14 cellular contexts compared by ENCODE assay signal in genomic region chr2:36528274-36528673, GRCh38.
DNase-seq lines count a peak whose midpoint lies in the region; ATAC-seq, FAIRE-seq and TF ChIP-seq lines count a peak whose summit lies in the region.
"Had no signal": no experiment of that assay in that cellular context is flagged by ENCODE, and none has a peak within 500 bp of the region (broad histone marks: within the 10 kb centered on the region; RNA-seq: fewer than 3 reads in every experiment).

No MANE protein-coding gene starts in this region.

- intact Hi-C loops in heart right ventricle (cut with DNase I) (no loop called here), pancreas (cut with DNase I) (no loop called here)

- TF ChIP-seq CTCF in HFFc6 (IDR thresholded peaks at IDR 0.05) (no peak), heart right ventricle (IDR thresholded peaks at IDR 0.05) (no peak), pancreas (IDR thresholded peaks at IDR 0.05) (no peak)

- H3K4me1 Mint-ChIP-seq in HFFc6 (ENCODE audit: low read depth), result peaks cover 88% of the 10 kb centered on the region
- H3K4me1 Mint-ChIP-seq in stimulated activated effector memory CD8-positive, alpha-beta T cell treated with anti-CD3 and anti-CD28 coated beads, Interleukin-12 subunit alpha, Interleukin-12 subunit beta, amount 100 ng/mL, for 72 hours, result peaks cover 9% of the 10 kb centered on the region

- H3K36me3 ChIP-seq in heart right ventricle, result peaks cover 0 to 47% (median 2%) of the 10 kb centered on the region in 9 donors
- peaks cover 0 to 3% (median 0%) of the 10 kb centered on the region in 3 donors for H3K36me3 ChIP-seq in pancreas

- FAIRE-seq in pancreas (lab: Jason Lieb, UNC), result no peak

- H3K27ac ChIP-seq in heart right ventricle (no peak overlapping the region), pancreas (no peak overlapping the region)

- H3K9me3 ChIP-seq in heart right ventricle (no peaks in the 10 kb centered on the region), pancreas (no peaks in the 10 kb centered on the region)

- H3K36me3 Mint-ChIP-seq in HFFc6 (ENCODE audit: low read depth), result peaks cover 95% of the 10 kb centered on the region
- H3K36me3 Mint-ChIP-seq in stimulated activated effector memory CD8-positive, alpha-beta T cell treated with anti-CD3 and anti-CD28 coated beads, Interleukin-12 subunit alpha, Interleukin-12 subunit beta, amount 100 ng/mL, for 72 hours, result peaks cover 31% of the 10 kb centered on the region

- no peak overlapping the region for H3K4me3 ChIP-seq in heart right ventricle
- H3K4me3 ChIP-seq in pancreas, result no peak overlapping the region

- H3K4me1 ChIP-seq in heart right ventricle, result peaks cover 4 to 44% (median 20%) of the 10 kb centered on the region in 9 donors
- no peaks in the 10 kb centered on the region for H3K4me1 ChIP-seq in pancreas

- peak overlapping the region; percentile 35; the same call in 1 of the 2 replicates for H3K4me3 Mint-ChIP-seq in HFFc6
- H3K4me3 Mint-ChIP-seq in stimulated activated effector memory CD8-positive, alpha-beta T cell treated with anti-CD3 and anti-CD28 coated beads, Interleukin-12 subunit alpha, Interleukin-12 subunit beta, amount 100 ng/mL, for 72 hours, result no peak overlapping the region
- H3K4me3 Mint-ChIP-seq: naive B cell had no signal

- peaks cover 4% of the 10 kb centered on the region; the same call in 1 of the 2 replicates for H3K9me3 Mint-ChIP-seq in HFFc6
- no peaks in the 10 kb centered on the region for H3K9me3 Mint-ChIP-seq in stimulated activated effector memory CD8-positive, alpha-beta T cell treated with anti-CD3 and anti-CD28 coated beads, Interleukin-12 subunit alpha, Interleukin-12 subunit beta, amount 100 ng/mL, for 72 hours
- H3K9me3 Mint-ChIP-seq: naive B cell had no signal

- H3K27me3 ChIP-seq in heart right ventricle (no peaks in the 10 kb centered on the region), pancreas (no peaks in the 10 kb centered on the region)

- ATAC-seq in GM19035 (IDR thresholded peaks at IDR 0.05; ENCODE audit: unreplicated experiment) (peak; percentile 77), HG03354 (IDR thresholded peaks at IDR 0.05; ENCODE audit: poor library complexity, severe bottlenecking, unreplicated experiment) (peak; percentile 73), heart right ventricle (no peak), pancreas (no peak)
- ATAC-seq in stimulated activated effector memory CD8-positive, alpha-beta T cell treated with anti-CD3 and anti-CD28 coated beads, Interleukin-12 subunit alpha, Interleukin-12 subunit beta, amount 100 ng/mL, for 72 hours, result peak; percentile 42
- ATAC-seq: stimulated activated naive CD8-positive, alpha-beta T cell treated with anti-CD3 and anti-CD28 coated beads, Interleukin-15, Interleukin-2, amounts not matched to agents 100 U/mL and 50 U/mL, for 24 hours had no signal

- peak overlapping the region; percentile 83 for H3K27ac Mint-ChIP-seq in HFFc6
- H3K27ac Mint-ChIP-seq in stimulated activated effector memory CD8-positive, alpha-beta T cell treated with anti-CD3 and anti-CD28 coated beads, Interleukin-12 subunit alpha, Interleukin-12 subunit beta, amount 100 ng/mL, for 72 hours, result no peak overlapping the region
- H3K27ac Mint-ChIP-seq: naive B cell had no signal

- DNase-seq in HFFc6 (no peak), NCI-H128 (lab: John Stamatoyannopoulos, UW; ENCODE audit: unreplicated experiment) (no peak), heart right ventricle (no peak), DMS53 treated with DMSO at 0.1 percent for 48 hours (lab: John Stamatoyannopoulos, UW; ENCODE audit: unreplicated experiment) (no peak), pancreas (no peak)
- no peak for DNase-seq in stimulated activated effector memory CD8-positive, alpha-beta T cell treated with anti-CD3 and anti-CD28 coated beads, Interleukin-12 subunit alpha, Interleukin-12 subunit beta, amount 100 ng/mL, for 72 hours (ENCODE audit: low spot score in 2 of 2)
- DNase-seq: anterior cingulate cortex; naive B cell; NCI-H774; stimulated activated CD4-positive, alpha-beta T cell treated with anti-CD3 and anti-CD28 coated beads, Interleukin-15, amount 100 ng/mL, for 24 hours; stimulated activated naive CD8-positive, alpha-beta T cell treated with anti-CD3 and anti-CD28 coated beads, Interleukin-15, Interleukin-2, amounts not matched to agents 100 U/mL and 50 U/mL, for 24 hours; SW 1271 had no signal

- 91 to 92% methylated on average over 4 of the region's 4 CpGs for WGBS in heart right ventricle, 2 donors
- WGBS in pancreas, 2 donors, result 79 to 83% methylated on average over 4 of the region's 4 CpGs

- peaks cover 64% of the 10 kb centered on the region for H3K27me3 Mint-ChIP-seq in HFFc6 (ENCODE audit: insufficient read depth)
- H3K27me3 Mint-ChIP-seq: naive B cell had no signal

Comparison
In these comparisons a context has a peak if more than half of its experiments do, and no peak if none do; other contexts are left out.
1. ATAC-seq: peak in GM19035 (single experiment), HG03354 (single experiment) and stimulated activated effector memory CD8-positive, alpha-beta T cell treated with anti-CD3 and anti-CD28 coated beads, Interleukin-12 subunit alpha, Interleukin-12 subunit beta, amount 100 ng/mL, for 72 hours (single experiment); none in heart right ventricle (0 of 8) and pancreas (0 of 4).